Comparison of ENCODE assay signal across 9 cellular contexts in the genomic region with DNA sequence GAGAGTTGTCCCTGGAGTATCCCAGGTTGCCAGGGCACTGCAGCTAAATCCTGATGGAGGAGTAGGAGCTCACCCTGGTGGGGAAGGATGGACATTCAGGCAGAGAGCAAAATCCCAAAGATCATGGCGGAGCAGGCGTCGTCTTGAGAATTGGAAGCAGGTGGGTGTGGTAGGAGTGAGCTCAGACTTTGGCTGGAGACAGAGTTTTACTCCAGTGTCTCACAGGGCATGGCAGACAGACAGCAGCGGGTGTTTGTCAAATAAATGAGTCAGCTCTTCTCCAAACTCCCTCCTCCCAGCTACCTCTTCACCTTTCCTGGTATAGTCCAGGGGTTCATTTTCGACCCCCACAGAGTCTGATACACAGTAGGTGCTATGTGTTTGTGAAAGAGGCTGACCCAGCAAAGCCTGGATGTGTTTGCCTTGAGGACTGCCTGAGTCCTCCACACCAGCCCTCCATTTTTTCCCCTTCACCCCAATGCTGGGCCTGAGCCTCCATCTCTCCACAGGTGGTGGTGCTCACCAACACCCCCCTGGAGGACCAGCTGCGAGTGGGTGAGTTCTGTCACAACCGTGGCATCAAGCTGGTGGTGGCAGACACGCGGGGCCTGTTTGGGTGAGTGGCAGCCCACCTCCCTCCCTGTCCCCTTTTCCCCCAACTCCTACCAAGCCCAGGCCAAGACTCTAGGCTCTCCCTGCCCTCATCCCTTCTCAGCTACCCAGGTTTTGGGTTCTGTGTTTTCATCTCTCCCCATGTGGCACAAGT. TPM values are rescaled to one million over a fixed set of nuclear protein-coding genes. Genes with fewer than 3 reads are reported as not detected.
DNase-seq lines count a peak whose midpoint lies in the region; ATAC-seq, FAIRE-seq and TF ChIP-seq lines count a peak whose summit lies in the region.
"Had no signal": no experiment of that assay in that cellular context is flagged by ENCODE, and none has a peak within 500 bp of the region (broad histone marks: within the 10 kb centered on the region; RNA-seq: fewer than 3 reads in every experiment).

No MANE protein-coding gene starts in this region.

- H4K20me1 ChIP-seq in HCT116 (ENCODE audit: insufficient read depth) (no peaks in the 10 kb centered on the region), mammary epithelial cell (ENCODE audit: insufficient read depth, low read length) (peaks cover 5% of the 10 kb centered on the region)

- H3K9me2 ChIP-seq in HCT116 (ENCODE audit: insufficient read depth), result no peaks in the 10 kb centered on the region

- H3K4me2 ChIP-seq in A549 (peak overlapping the region; percentile 57), HCT116 (ENCODE audit: low read length) (no peak overlapping the region), mammary epithelial cell (ENCODE audit: insufficient read depth, low read depth, low read length) (no peak overlapping the region)

- H3K27me3 Mint-ChIP-seq in activated T-helper 17 cell treated with anti-CD3 and anti-CD28 coated beads, Interleukin-2, amount 50 U/mL, for 72 hours, result no peaks in the 10 kb centered on the region

- H2AFZ ChIP-seq in HCT116 (ENCODE audit: low read depth, low read length, poor library complexity, severe bottlenecking) (no peak overlapping the region), mammary epithelial cell (ENCODE audit: low read depth, low read length) (no peak overlapping the region)

- TF ChIP-seq EP300 in A549 (IDR thresholded peaks at IDR 0.05), result no peak
- no peak for TF ChIP-seq EP300 in sigmoid colon (IDR thresholded peaks at IDR 0.05)

- H3K27ac ChIP-seq in A549 (peak overlapping the region; percentile 61 to 86), HCT116 (ENCODE audit: low read depth, low read length) (no peak overlapping the region), mammary epithelial cell (ENCODE audit: insufficient read depth, low read depth, low read length) (no peak overlapping the region), testis (peak overlapping the region in 1 of 2 donors; percentile 39), sigmoid colon (peak overlapping the region in 2 of 4 donors; percentile 31 to 62)

- peak; percentile 98 for FAIRE-seq in A549 (lab: Jason Lieb, UNC)

- peak; percentile 48 to 88 for DNase-seq in A549 (ENCODE audit: low read depth in 1 of 2, low spot score in 1 of 2)
- DNase-seq in HCT116 (ENCODE audit: low read depth, low spot score), result no peak
- DNase-seq in mammary epithelial cell, result peak; percentile 71
- DNase-seq in kidney tubule cell (ENCODE audit: low spot score), result peak; percentile 68
- DNase-seq in testis, result no peak
- DNase-seq in sigmoid colon, result no peak
- DNase-seq in NCI-H526 (lab: John Stamatoyannopoulos, UW), result no peak
- DNase-seq: activated CD4-positive, alpha-beta T cell treated with anti-CD3 and anti-CD28 coated beads, Interleukin-2, amount 50 U/mL, for 1 hour had no signal

- no peaks in the 10 kb centered on the region for H3K27me3 ChIP-seq in HCT116 (ENCODE audit: insufficient read depth, low read length)
- H3K27me3 ChIP-seq in mammary epithelial cell (ENCODE audit: insufficient read depth, low read length), result no peaks in the 10 kb centered on the region
- no peaks in the 10 kb centered on the region for H3K27me3 ChIP-seq in testis
- H3K27me3 ChIP-seq in sigmoid colon, result no peaks in the 10 kb centered on the region

- BruUV-seq in HCT116 (replicated peaks; lab: Mats Ljungman, UMichigan) (no TSS peak), mammary epithelial cell (replicated peaks; lab: Mats Ljungman, UMichigan) (no TSS peak)

- in situ Hi-C loops in mammary epithelial cell (cut with MboI; ENCODE audit: low sequenced_read_pairs in 2 of 2), result loop anchor here in 1 of 2 donors (25.0 kb wide), 1 partner anchor 287 kb away; a partner anchor contains a TSS

- H3K36me3 Mint-ChIP-seq in activated T-helper 17 cell treated with anti-CD3 and anti-CD28 coated beads, Interleukin-2, amount 50 U/mL, for 72 hours (ENCODE audit: low read depth), result peaks cover 99% of the 10 kb centered on the region

- dilution Hi-C loops in mammary epithelial cell (cut with HindIII; ENCODE audit: low sequenced_read_pairs), result no loop called here

- no peaks in the 10 kb centered on the region for H3K9me3 ChIP-seq in A549
- H3K9me3 ChIP-seq in HCT116 (ENCODE audit: control insufficient read depth in 1 of 2, insufficient read depth in 1 of 2, low read depth in 1 of 2, low read length in 2 of 2), result no peaks in the 10 kb centered on the region
- H3K9me3 ChIP-seq in mammary epithelial cell (replicated peaks; ENCODE audit: insufficient read depth, low read length), result no peaks in the 10 kb centered on the region
- H3K9me3 ChIP-seq in testis, result no peaks in the 10 kb centered on the region
- no peaks in the 10 kb centered on the region for H3K9me3 ChIP-seq in sigmoid colon

- POLR2A ChIA-PET in A549 (lab: Yijun Ruan, JAX) (interaction anchor here (0.6 to 1.2 kb wide), 3 partner anchors 17 to 323 kb away, joined by 3 to 12 read pairs (median 3); a partner anchor contains a TSS), HCT116 (lab: Charles Lee) (no interaction called here)

- H3K4me1 ChIP-seq in A549 (peaks cover 58% of the 10 kb centered on the region), HCT116 (ENCODE audit: control insufficient read depth in 1 of 2, insufficient read depth in 2 of 2, low read length in 2 of 2) (0 out of 4 replicates have a peak, but pooled peaks cover 0 to 2% of the 10 kb centered on the region in 2 experiments), mammary epithelial cell (ENCODE audit: insufficient read depth, low read length) (peaks cover 26% of the 10 kb centered on the region), testis (no peaks in the 10 kb centered on the region), sigmoid colon (peaks cover 0 to 36% (median 26%) of the 10 kb centered on the region in 4 donors)

- ATAC-seq in A549 (peak; percentile 90 to 92), HCT116 (peak; percentile 62)
- ATAC-seq in activated T-helper 17 cell treated with anti-CD3 and anti-CD28 coated beads, Interleukin-2, amount 50 U/mL, for 72 hours (replicated peaks), result no peak

- H3K4me3 Mint-ChIP-seq in activated T-helper 17 cell treated with anti-CD3 and anti-CD28 coated beads, Interleukin-2, amount 50 U/mL, for 72 hours, result no peak overlapping the region

- no peak; the same call in 2 of the 3 replicates for TF ChIP-seq CTCF in A549 (IDR thresholded peaks at IDR 0.05)
- TF ChIP-seq CTCF in HCT116 (IDR thresholded peaks at IDR 0.05 in 2 of 3, conservative IDR thresholded peaks at IDR 0.05 in 1 of 3; ENCODE audit: borderline replicate concordance in 1 of 3, insufficient read depth in 1 of 3, low read depth in 2 of 3, low read length in 2 of 3), result no peak
- TF ChIP-seq CTCF in mammary epithelial cell (conservative IDR thresholded peaks at IDR 0.05 in 1 of 2, IDR thresholded peaks at IDR 0.05 in 1 of 2; ENCODE audit: extremely low read depth in 1 of 2, insufficient read depth in 1 of 2, low read depth in 1 of 2, low read length in 2 of 2), result peak; percentile 13 to 40
- TF ChIP-seq CTCF in testis (IDR thresholded peaks at IDR 0.05), result peak in 1 of 3 experiments; percentile 18
- no peak for TF ChIP-seq CTCF in sigmoid colon (IDR thresholded peaks at IDR 0.05)

- RAD21 ChIA-PET in HCT116 (lab: Charles Lee; ENCODE audit: low non-redundant PET in 1 of 2, low total read pairs in 2 of 2, uncharacterized antibody in 2 of 2, unreplicated experiment in 2 of 2), result no interaction called here

- whole genome bisulfite sequencing in A549 (ENCODE audit: missing lambda C conversion rate), result 33% methylated on average over 9 of the region's 9 CpGs
- WGBS in mammary epithelial cell (ENCODE audit: low coverage, missing lambda C conversion rate), result 79% methylated on average over 9 of the region's 9 CpGs
- 59 to 83% methylated on average over 5 to 8 of the region's 9 CpGs for WGBS in testis, 2 donors
- 44 to 75% methylated on average over 9 of the region's 9 CpGs for WGBS in sigmoid colon, 2 donors

- TF ChIP-seq RAD21 in A549 (conservative IDR thresholded peaks at IDR 0.05 in 1 of 2, IDR thresholded peaks at IDR 0.05 in 1 of 2) (peak in 1 of 2 experiments; percentile 23; a peak in 1 of 5 replicates), HCT116 (IDR thresholded peaks at IDR 0.05; ENCODE audit: low read depth) (no peak)

- no peaks in the 10 kb centered on the region for H3K9me3 Mint-ChIP-seq in activated T-helper 17 cell treated with anti-CD3 and anti-CD28 coated beads, Interleukin-2, amount 50 U/mL, for 72 hours

- CTCF ChIA-PET in A549 (lab: Yijun Ruan, JAX), result interaction anchor here (1.0 to 7.7 kb wide), 8 partner anchors 9 to 404 kb away, joined by 3 to 52 read pairs (median 4); a partner anchor contains a TSS
- CTCF ChIA-PET in HCT116 (lab: Charles Lee), result no interaction called here
- CTCF ChIA-PET in mammary epithelial cell (lab: Charles Lee; ENCODE audit: low non-redundant PET), result no interaction called here

- H3K36me3 ChIP-seq in HCT116 (ENCODE audit: control insufficient read depth in 1 of 2, insufficient read depth in 2 of 2, low read length in 2 of 2) (peaks cover 20 to 51% of the 10 kb centered on the region in 2 experiments; a peak in 3 of 4 replicates), mammary epithelial cell (ENCODE audit: insufficient read depth, low read length) (peaks cover 42% of the 10 kb centered on the region), testis (ENCODE audit: low read depth, missing control alignments) (no peaks in the 10 kb centered on the region), sigmoid colon (peaks cover 37 to 68% (median 56%) of the 10 kb centered on the region in 4 donors)

- peaks cover 55% of the 10 kb centered on the region for H3K79me2 ChIP-seq in HCT116 (ENCODE audit: insufficient read depth, low read length)
- H3K79me2 ChIP-seq in mammary epithelial cell (ENCODE audit: insufficient read depth, low read length), result peaks cover 85% of the 10 kb centered on the region

- H3K4me1 Mint-ChIP-seq in activated T-helper 17 cell treated with anti-CD3 and anti-CD28 coated beads, Interleukin-2, amount 50 U/mL, for 72 hours, result peaks cover 17% of the 10 kb centered on the region

- TF ChIP-seq POLR2A in A549 (IDR thresholded peaks at IDR 0.05; ENCODE audit: low read length), result no peak
- TF ChIP-seq POLR2A in HCT116 (IDR thresholded peaks at IDR 0.05; ENCODE audit: borderline replicate concordance, extremely low read depth, insufficient read depth, insufficient read length), result no peak
- no peak for TF ChIP-seq POLR2A in testis (IDR thresholded peaks at IDR 0.05)
- no peak for TF ChIP-seq POLR2A in sigmoid colon (IDR thresholded peaks at IDR 0.05)

- intact Hi-C loops in HCT116 (cut with micrococcal nuclease) (no loop called here), mammary epithelial cell (cut with micrococcal nuclease) (no loop called here), testis (cut with DNase I; ENCODE audit: low total_unique reads) (no loop called here), sigmoid colon (cut with DNase I) (no loop called here)

- no peak overlapping the region for H3K27ac Mint-ChIP-seq in activated T-helper 17 cell treated with anti-CD3 and anti-CD28 coated beads, Interleukin-2, amount 50 U/mL, for 72 hours

- no peak overlapping the region for H3K4me3 ChIP-seq in A549
- H3K4me3 ChIP-seq in HCT116 (replicated peaks in 1 of 2; ENCODE audit: low read depth in 1 of 2, low read length in 2 of 2), result no peak overlapping the region
- H3K4me3 ChIP-seq in mammary epithelial cell (replicated peaks in 1 of 3; ENCODE audit: insufficient read depth in 1 of 3, low read depth in 2 of 3, low read length in 3 of 3), result no peak overlapping the region
- H3K4me3 ChIP-seq in testis, result no peak overlapping the region
- no peak overlapping the region for H3K4me3 ChIP-seq in sigmoid colon

- H3K9ac ChIP-seq in HCT116 (ENCODE audit: low read length) (no peak overlapping the region), mammary epithelial cell (ENCODE audit: insufficient read depth, low read length) (no peak overlapping the region)

RNA-seq across cellular contexts. Expression of a gene that starts 6.9 kb away (rescaled TPM):
- polyA plus RNA-seq in A549 (2011; rRNA removed), result 160 and 192 TPM in 2 replicates
- polyA plus RNA-seq in A549 (2012; cell fraction: cytosol; rRNA removed), result 266 and 294 TPM in 2 replicates
- polyA plus RNA-seq in A549 (2012; cell fraction: nucleus; rRNA removed), result 588 and 645 TPM in 2 replicates
- 188 to 196 TPM (median 192 TPM) in 3 replicates for polyA plus RNA-seq in A549 (2017; fragmentation: RNase III; extraction: RNeasy Plus Mini Kit Qiagen cat#74134 plus additional on column Dnase treatment)
- 293 and 297 TPM in 2 replicates for polyA minus RNA-seq in A549 (2011; rRNA and poly(A)+ RNA removed)
- 275 TPM for total RNA-seq in HCT116 (2021; ENCODE audit: unreplicated experiment)
- 267 and 276 TPM in 2 replicates for polyA plus RNA-seq in HCT116 (2012)
- total RNA-seq in mammary epithelial cell, result 100 to 1,000 TPM; 231 to 360 TPM
- polyA plus RNA-seq in mammary epithelial cell, result 359 TPM
- polyA minus RNA-seq in mammary epithelial cell, result 578 TPM
- 100 to 1,000 TPM; 243 to 338 TPM for total RNA-seq in testis
- 207 TPM for polyA plus RNA-seq in testis (ENCODE audit: insufficient read depth, low read depth, low replicate concordance)
- total RNA-seq in activated T-helper 17 cell treated with anti-CD3 and anti-CD28 coated beads, Interleukin-2, amount 50 U/mL, for 72 hours, result 100 to 1,000 TPM; 227 to 255 TPM
- 100 to 1,000 TPM in 1 of 4 donors, 10 to 100 TPM in 3; 74.9 to 112 (median 80.7) TPM for total RNA-seq in sigmoid colon
- polyA plus RNA-seq in sigmoid colon, result 100 to 1,000 TPM in 1 of 3 donors, 10 to 100 TPM in 2; 72.7 to 126 (median 84.2) TPM

RNA-seq across cellular contexts. Expression of a gene that starts 17.9 kb away (rescaled TPM):
- polyA plus RNA-seq in A549 (2011; rRNA removed), result 111 and 121 TPM in 2 replicates
- 141 and 147 TPM in 2 replicates for polyA plus RNA-seq in A549 (2012; cell fraction: cytosol; rRNA removed)
- polyA plus RNA-seq in A549 (2012; cell fraction: nucleus; rRNA removed), result 280 and 320 TPM in 2 replicates
- polyA plus RNA-seq in A549 (2017; fragmentation: RNase III; extraction: RNeasy Plus Mini Kit Qiagen cat#74134 plus additional on column Dnase treatment), result 101 to 115 TPM (median 105 TPM) in 3 replicates
- polyA minus RNA-seq in A549 (2011; rRNA and poly(A)+ RNA removed), result 268 and 280 TPM in 2 replicates
- 131 TPM for total RNA-seq in HCT116 (2021; ENCODE audit: unreplicated experiment)
- polyA plus RNA-seq in HCT116 (2012), result 156 and 181 TPM in 2 replicates
- total RNA-seq in mammary epithelial cell, result 100 to 1,000 TPM; 110 to 163 TPM
- polyA plus RNA-seq in mammary epithelial cell, result 176 TPM
- 203 TPM for polyA minus RNA-seq in mammary epithelial cell
- 100 to 1,000 TPM; 195 to 245 TPM for total RNA-seq in testis
- polyA plus RNA-seq in testis (ENCODE audit: insufficient read depth, low read depth, low replicate concordance), result 122 TPM
- total RNA-seq in activated T-helper 17 cell treated with anti-CD3 and anti-CD28 coated beads, Interleukin-2, amount 50 U/mL, for 72 hours, result 10 to 100 TPM; 58.3 to 71.5 TPM
- 10 to 100 TPM; 43.8 to 55.9 (median 45.6) TPM for total RNA-seq in sigmoid colon
- polyA plus RNA-seq in sigmoid colon, result 10 to 100 TPM; 35.4 to 64.6 (median 46.5) TPM

RNA-seq across cellular contexts. Expression of a gene that starts 32.2 kb away (rescaled TPM):
- 35.6 and 36.6 TPM in 2 replicates for polyA plus RNA-seq in A549 (2011; rRNA removed)
- 22.2 and 25.4 TPM in 2 replicates for polyA plus RNA-seq in A549 (2012; cell fraction: cytosol; rRNA removed)
- 74.3 and 83.3 TPM in 2 replicates for polyA plus RNA-seq in A549 (2012; cell fraction: nucleus; rRNA removed)
- 43.5 to 53.3 TPM (median 50.0 TPM) in 3 replicates for polyA plus RNA-seq in A549 (2017; fragmentation: RNase III; extraction: RNeasy Plus Mini Kit Qiagen cat#74134 plus additional on column Dnase treatment)
- polyA minus RNA-seq in A549 (2011; rRNA and poly(A)+ RNA removed), result 122 and 133 TPM in 2 replicates
- total RNA-seq in HCT116 (2021; ENCODE audit: unreplicated experiment), result 62.0 TPM
- polyA plus RNA-seq in HCT116 (2012), result 87.7 and 102 TPM in 2 replicates
- 10 to 100 TPM; 23.7 to 27.3 TPM for total RNA-seq in mammary epithelial cell
- 14.2 TPM for polyA plus RNA-seq in mammary epithelial cell
- polyA minus RNA-seq in mammary epithelial cell, result 71.7 TPM
- 100 to 1,000 TPM; 128 to 185 TPM for total RNA-seq in testis
- polyA plus RNA-seq in testis (ENCODE audit: insufficient read depth, low read depth, low replicate concordance), result 113 TPM
- total RNA-seq in activated T-helper 17 cell treated with anti-CD3 and anti-CD28 coated beads, Interleukin-2, amount 50 U/mL, for 72 hours, result 10 to 100 TPM; 24.0 to 26.6 TPM
- total RNA-seq in sigmoid colon, result 10 to 100 TPM; 18.9 to 37.7 (median 35.3) TPM
- polyA plus RNA-seq in sigmoid colon, result 10 to 100 TPM in 1 of 3 donors, 1 to 10 TPM in 2; 4.9 to 21.8 (median 6.6) TPM

RNA-seq across cellular contexts. Expression of a gene that starts 55.5 kb away (rescaled TPM):
- polyA plus RNA-seq in A549 (2011; rRNA removed) (16.4 and 21.1 TPM in 2 replicates), A549 (2017; fragmentation: RNase III; extraction: RNeasy Plus Mini Kit Qiagen cat#74134 plus additional on column Dnase treatment) (29.8 to 35.2 TPM (median 33.0 TPM) in 3 replicates), mammary epithelial cell (29.7 TPM), testis (ENCODE audit: insufficient read depth, low read depth, low replicate concordance) (20.4 TPM), sigmoid colon (10 to 100 TPM; 15.0 to 44.3 (median 23.8) TPM)
- polyA plus RNA-seq in A549 (2012; cell fraction: cytosol; rRNA removed), result 44.2 and 54.6 TPM in 2 replicates
- polyA plus RNA-seq in A549 (2012; cell fraction: nucleus; rRNA removed), result 78.7 and 100 TPM in 2 replicates
- polyA minus RNA-seq in A549 (2011; rRNA and poly(A)+ RNA removed), result 24.2 and 34.9 TPM in 2 replicates
- total RNA-seq in HCT116 (2021; ENCODE audit: unreplicated experiment) (56.9 TPM), mammary epithelial cell (10 to 100 TPM; 33.3 to 42.1 TPM), testis (10 to 100 TPM; 28.5 to 41.3 TPM), sigmoid colon (10 to 100 TPM; 17.1 to 28.0 (median 22.0) TPM)
- polyA plus RNA-seq in HCT116 (2012), result 67.3 and 69.3 TPM in 2 replicates
- 47.5 TPM for polyA minus RNA-seq in mammary epithelial cell
- total RNA-seq in activated T-helper 17 cell treated with anti-CD3 and anti-CD28 coated beads, Interleukin-2, amount 50 U/mL, for 72 hours, result 10 to 100 TPM; 54.3 to 57.9 TPM

RNA-seq across cellular contexts. Expression of a gene that starts 56.1 kb away (rescaled TPM):
- polyA plus RNA-seq in A549 (2011; rRNA removed) (84.5 and 101 TPM in 2 replicates), A549 (2017; fragmentation: RNase III; extraction: RNeasy Plus Mini Kit Qiagen cat#74134 plus additional on column Dnase treatment) (139 to 147 TPM (median 145 TPM) in 3 replicates), mammary epithelial cell (52.6 TPM), testis (ENCODE audit: insufficient read depth, low read depth, low replicate concordance) (41.3 TPM), sigmoid colon (100 to 1,000 TPM in 1 of 3 donors, 10 to 100 TPM in 2; 82.3 to 124 (median 91.8) TPM)
- 174 and 203 TPM in 2 replicates for polyA plus RNA-seq in A549 (2012; cell fraction: cytosol; rRNA removed)
- 101 and 116 TPM in 2 replicates for polyA plus RNA-seq in A549 (2012; cell fraction: nucleus; rRNA removed)
- 77.5 and 105 TPM in 2 replicates for polyA minus RNA-seq in A549 (2011; rRNA and poly(A)+ RNA removed)
- total RNA-seq in HCT116 (2021; ENCODE audit: unreplicated experiment) (78.9 TPM), mammary epithelial cell (10 to 100 TPM; 42.3 to 57.2 TPM), testis (10 to 100 TPM; 68.0 to 77.4 TPM), sigmoid colon (100 to 1,000 TPM in 1 of 4 donors, 10 to 100 TPM in 3; 64.3 to 103 (median 82.8) TPM)
- polyA plus RNA-seq in HCT116 (2012), result 116 and 123 TPM in 2 replicates
- polyA minus RNA-seq in mammary epithelial cell, result 44.4 TPM
- 10 to 100 TPM; 72.3 to 94.4 TPM for total RNA-seq in activated T-helper 17 cell treated with anti-CD3 and anti-CD28 coated beads, Interleukin-2, amount 50 U/mL, for 72 hours

Comparison
In these comparisons a context has a peak if more than half of its experiments do, and no peak if none do; other contexts are left out.
1. DNase-seq: peak in A549 (2 of 2), mammary epithelial cell (single experiment) and kidney tubule cell (single experiment); none in HCT116 (single experiment), testis (single experiment), sigmoid colon (single experiment) and NCI-H526 (0 of 2).
2. H3K27ac ChIP-seq: peak in A549 (2 of 2); none in HCT116 (single experiment) and mammary epithelial cell (single experiment).
3. CTCF ChIP-seq: peak in mammary epithelial cell (2 of 2); none in A549 (single experiment), HCT116 (0 of 3) and sigmoid colon (0 of 4).